ENCODE assay signal across 8 cellular contexts in genomic region chr20:1900321-1900791, GRCh38. TPM values are rescaled to one million over a fixed set of nuclear protein-coding genes. Genes with fewer than 3 reads are reported as not detected.
DNase-seq lines count a peak whose midpoint lies in the region; ATAC-seq and TF ChIP-seq lines count a peak whose summit lies in the region.

No MANE protein-coding gene starts in this region.

- peaks cover 19% of the 10 kb centered on the region for H3K27me3 Mint-ChIP-seq in neural crest cell (ENCODE audit: low read depth)

- CTCF ChIA-PET in RWPE1 (lab: Yijun Ruan, JAX): interaction anchor here (0.7 to 0.8 kb wide), 3 partner anchors 10 to 1131 kb away, joined by 3 to 5 read pairs (median 5); no protein-coding TSS in a partner anchor

- H3K4me1 ChIP-seq in esophagus squamous epithelium: peaks cover 24 to 56% (median 27%) of the 10 kb centered on the region in 3 donors

- no peak for TF ChIP-seq POLR2A in esophagus squamous epithelium (IDR thresholded peaks at IDR 0.05)

- H3K9me3 Mint-ChIP-seq in neural crest cell: no peaks in the 10 kb centered on the region

- in situ Hi-C loops in Caki2 (cut with HindIII; ENCODE audit: low pct_unique_long_range_greater_than_20kb, low sequenced_read_pairs): no loop called here

- no peak for ATAC-seq in GM21619 (IDR thresholded peaks at IDR 0.05; ENCODE audit: unreplicated experiment)

- peak overlapping the region; percentile 77 for H3K4me3 Mint-ChIP-seq in neural crest cell

- DNase-seq in Caki2 (ENCODE audit: low read depth) (peak; percentile 79), HL-60 (ENCODE audit: low read depth in 1 of 2, low spot score in 1 of 2) (peak in 1 of 2 experiments; percentile 51), RWPE1 (ENCODE audit: low spot score) (peak; percentile 67), esophagus squamous epithelium (lab: John Stamatoyannopoulos, UW) (no peak), neural crest cell (ENCODE audit: low read depth, low spot score) (peak; percentile 36), SKM-1 (lab: John Stamatoyannopoulos, UW; ENCODE audit: unreplicated experiment) (no peak), GM19240 (ENCODE audit: insufficient read length, low spot score) (no peak)

- TF ChIP-seq CTCF in HL-60 (IDR thresholded peaks at IDR 0.05; ENCODE audit: insufficient read depth, low read length): peak; percentile 57
- peak; percentile 80 for TF ChIP-seq CTCF in RWPE1 (conservative IDR thresholded peaks at IDR 0.05; ENCODE audit: low read depth)
- TF ChIP-seq CTCF in esophagus squamous epithelium (IDR thresholded peaks at IDR 0.05): peak in 4 of 6 experiments; percentile 28 to 60 (median 52)
- TF ChIP-seq CTCF in neural crest cell (conservative IDR thresholded peaks at IDR 0.05): peak; percentile 67

- H3K36me3 ChIP-seq in esophagus squamous epithelium: peaks cover 0 to 9% (median 0%) of the 10 kb centered on the region in 3 donors

- no peak overlapping the region for H3K27ac Mint-ChIP-seq in neural crest cell (ENCODE audit: unreplicated experiment)

- no peaks in the 10 kb centered on the region for H3K9me3 ChIP-seq in esophagus squamous epithelium

- H3K36me3 Mint-ChIP-seq in neural crest cell (ENCODE audit: low read depth): no peaks in the 10 kb centered on the region

- no peaks in the 10 kb centered on the region for H3K27me3 ChIP-seq in HL-60 (ENCODE audit: insufficient read depth, poor library complexity, severe bottlenecking)
- H3K27me3 ChIP-seq in esophagus squamous epithelium: no peaks in the 10 kb centered on the region

- POLR2A ChIA-PET in RWPE1 (lab: Yijun Ruan, JAX; ENCODE audit: low non-redundant PET): no interaction called here

- intact Hi-C loops in esophagus squamous epithelium (cut with DNase I): no loop called here

- WGBS in esophagus squamous epithelium, 2 donors: 0 to 41% methylated on average over 1 to 8 of the region's 10 CpGs

- H3K4me1 Mint-ChIP-seq in neural crest cell: peaks cover 33% of the 10 kb centered on the region

- H3K27ac ChIP-seq in HL-60 (replicated peaks) (no peak overlapping the region), RWPE1 (peak overlapping the region; percentile 54), esophagus squamous epithelium (peak overlapping the region in 2 of 4 donors; percentile 32 to 42)

- H3K4me3 ChIP-seq in HL-60 (replicated peaks; ENCODE audit: insufficient read depth, low read length): no peak overlapping the region
- H3K4me3 ChIP-seq in esophagus squamous epithelium: no peak overlapping the region

RNA-seq across cellular contexts. Expression of gene SIRPA, which starts 5.1 kb away (rescaled TPM):
- total RNA-seq in Caki2 (2014; rRNA removed; shearing (Covaris generic); ENCODE audit: low replicate concordance): 50.7 and 56.2 TPM in 2 replicates
- 10 to 100 TPM in 3 of 4 donors, 1 to 10 TPM in 1; 9.3 to 23.4 (median 20.1) TPM for total RNA-seq in esophagus squamous epithelium
- 10.2 and 10.7 TPM in 2 replicates for total RNA-seq in neural crest cell

Comparison
In these comparisons a context has a peak if more than half of its experiments do, and no peak if none do; other contexts are left out.
1. DNase-seq: peak in Caki2 (single experiment), RWPE1 (single experiment) and neural crest cell (single experiment); none in esophagus squamous epithelium (single experiment), SKM-1 (single experiment) and GM19240 (single experiment).
2. Peak in every context shown above with its lines, with median percentiles within 50 percentile points of each other: CTCF ChIP-seq.